In the genomic region with DNA sequence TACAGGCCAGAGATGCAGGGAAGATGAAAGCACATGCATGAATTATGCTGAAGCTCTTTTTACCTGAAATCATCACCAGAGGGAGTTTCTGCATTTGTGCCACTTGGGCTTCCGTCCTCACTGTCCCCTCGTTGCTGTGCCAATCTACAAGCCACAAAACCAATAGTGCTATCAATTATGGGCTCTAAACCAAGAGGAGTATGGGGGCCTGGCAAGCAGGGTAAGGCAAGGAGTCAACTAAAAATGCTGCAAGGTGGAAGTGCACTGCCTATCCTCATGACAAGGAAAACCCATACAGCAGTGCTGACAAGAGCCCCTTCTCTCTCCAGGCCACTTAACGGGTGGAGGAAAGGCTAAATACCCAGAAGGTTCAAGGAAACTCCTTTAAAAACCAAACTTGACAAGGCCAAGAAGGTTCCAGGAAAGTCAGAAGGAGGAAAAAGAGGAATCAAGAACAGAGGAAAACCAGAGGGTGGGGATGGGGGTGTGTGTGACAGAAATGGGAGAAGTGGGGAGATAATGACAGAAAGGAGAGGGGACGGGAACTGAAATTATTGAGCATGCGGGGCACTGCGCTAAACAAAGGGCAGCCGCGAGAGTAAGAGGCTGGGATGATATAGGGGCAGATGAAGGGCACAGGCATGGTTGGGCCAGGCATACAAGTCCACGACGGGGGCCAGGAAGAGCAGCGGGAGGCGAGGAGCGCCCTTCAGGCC, we compare ENCODE assay signal across 8 cellular contexts. TPM values are rescaled to one million over a fixed set of nuclear protein-coding genes. Genes with fewer than 3 reads are reported as not detected.
DNase-seq lines count a peak whose midpoint lies in the region; ATAC-seq, FAIRE-seq and TF ChIP-seq lines count a peak whose summit lies in the region.

No MANE protein-coding gene starts in this region.

- peak overlapping the region; percentile 86 for H3K9ac ChIP-seq in HUES6 (ENCODE audit: low read length)

- H3K27ac Mint-ChIP-seq in T-helper 1 cell treated with Interleukin-12 subunit alpha and Interleukin-12 subunit beta and Interleukin-4 antibody, amounts not matched to agents 30 μg/mL and 1 μg/mL, for 36 hours = peak overlapping the region; percentile 94

- no peak overlapping the region for H3K27ac ChIP-seq in HUES6 (ENCODE audit: low read depth, low read length)

- TF ChIP-seq CTCF in bronchial epithelial cell (IDR thresholded peaks at IDR 0.05; ENCODE audit: insufficient read depth, low read length, severe bottlenecking) = peak; percentile 42

- ATAC-seq in left colon (peak; percentile 31), HG03025 (IDR thresholded peaks at IDR 0.05; ENCODE audit: low FRiP score, unreplicated experiment) (no peak)

- peak overlapping the region; percentile 95 for H3K4me3 Mint-ChIP-seq in T-helper 1 cell treated with Interleukin-12 subunit alpha and Interleukin-12 subunit beta and Interleukin-4 antibody, amounts not matched to agents 30 μg/mL and 1 μg/mL, for 36 hours

- H3K36me3 ChIP-seq in HUES6 (ENCODE audit: control insufficient read depth, insufficient read depth, low read length) (peaks cover 35% of the 10 kb centered on the region), bronchial epithelial cell (ENCODE audit: control insufficient read depth, insufficient read depth, low read length) (no peaks in the 10 kb centered on the region)

- intact Hi-C loops in left colon (cut with DNase I, micrococcal nuclease) = no loop called here

- H3K4me1 ChIP-seq in HUES6 (ENCODE audit: control insufficient read depth, insufficient read depth, low read length) = peaks cover 5% of the 10 kb centered on the region

- DNase-seq in NCI-H2196 (lab: John Stamatoyannopoulos, UW; ENCODE audit: unreplicated experiment) = peak; percentile 3
- no peak for DNase-seq in NCI-H2196 treated with DMSO at 0.1 percent for 48 hours (lab: John Stamatoyannopoulos, UW; ENCODE audit: unreplicated experiment)
- DNase-seq in bronchial epithelial cell (ENCODE audit: low read depth) = peak; percentile 47
- peak in 1 of 2 donors; percentile 28 for DNase-seq in left colon
- DNase-seq in stimulated activated CD4-positive, alpha-beta T cell treated with anti-CD3 and anti-CD28 coated beads, TNF-alpha, amount 100 ng/mL, for 24 hours (ENCODE audit: low read depth in 3 of 3) = peak in 2 of 3 experiments; percentile 27 to 38

- peaks cover 25% of the 10 kb centered on the region for H3K4me1 Mint-ChIP-seq in T-helper 1 cell treated with Interleukin-12 subunit alpha and Interleukin-12 subunit beta and Interleukin-4 antibody, amounts not matched to agents 30 μg/mL and 1 μg/mL, for 36 hours (ENCODE audit: low read depth)

- H3K9me3 Mint-ChIP-seq in T-helper 1 cell treated with Interleukin-12 subunit alpha and Interleukin-12 subunit beta and Interleukin-4 antibody, amounts not matched to agents 30 μg/mL and 1 μg/mL, for 36 hours = no peaks in the 10 kb centered on the region

- no peak for FAIRE-seq in bronchial epithelial cell (lab: Jason Lieb, UNC)

- H3K27me3 ChIP-seq in HUES6 (ENCODE audit: control insufficient read depth, insufficient read depth, low read length) = no peaks in the 10 kb centered on the region
- H3K27me3 ChIP-seq in bronchial epithelial cell (ENCODE audit: control insufficient read depth, insufficient read depth, low read length) = no peaks in the 10 kb centered on the region

- no peaks in the 10 kb centered on the region for H3K9me3 ChIP-seq in HUES6 (ENCODE audit: control insufficient read depth, insufficient read depth, low read depth, low read length)

- H3K27me3 Mint-ChIP-seq in T-helper 1 cell treated with Interleukin-12 subunit alpha and Interleukin-12 subunit beta and Interleukin-4 antibody, amounts not matched to agents 30 μg/mL and 1 μg/mL, for 36 hours (ENCODE audit: low read depth) = no peaks in the 10 kb centered on the region

- H3K36me3 Mint-ChIP-seq in T-helper 1 cell treated with Interleukin-12 subunit alpha and Interleukin-12 subunit beta and Interleukin-4 antibody, amounts not matched to agents 30 μg/mL and 1 μg/mL, for 36 hours (ENCODE audit: low read depth) = peaks cover 15% of the 10 kb centered on the region

- H3K4me3 ChIP-seq in HUES6 (ENCODE audit: low read depth, low read length) (peak overlapping the region; percentile 87), bronchial epithelial cell (ENCODE audit: low read depth, low read length) (peak overlapping the region; percentile 64)

RNA-seq across cellular contexts. Expression of a gene that starts 0.7 kb away (rescaled TPM):
- total RNA-seq in bronchial epithelial cell = 16.8 and 28.0 TPM in 2 replicates
- 10 to 100 TPM; 11.2 to 11.3 TPM for total RNA-seq in left colon

RNA-seq across cellular contexts. Expression of a gene that starts 8.7 kb away (rescaled TPM):
- 58.7 and 64.1 TPM in 2 replicates for total RNA-seq in bronchial epithelial cell
- 100 to 1,000 TPM; 135 to 143 TPM for total RNA-seq in left colon
